ENCODE assay signal across 19 cellular contexts in genomic region chr11:122363306-122363705, GRCh38.
"Had no signal": no experiment of that assay in that cellular context is flagged by ENCODE, and none has a peak within 500 bp of the region (broad histone marks: within the 10 kb centered on the region; RNA-seq: fewer than 3 reads in every experiment).

No MANE protein-coding gene starts in this region.

- H3K9me3 ChIP-seq: pancreas had no signal

- H3K4me3 ChIP-seq: pancreas, smooth muscle cell had no signal

- H3K4me3 Mint-ChIP-seq: activated CD4-positive, alpha-beta memory T cell treated with anti-CD3 and anti-CD28 coated beads for 36 hours; activated naive CD8-positive, alpha-beta T cell treated with anti-CD3 and anti-CD28 coated beads for 36 hours; activated T-helper 17 cell treated with anti-CD3 and anti-CD28 coated beads, Interleukin-2, amount 50 U/mL, for 72 hours; immature natural killer cell; naive thymus-derived CD4-positive, alpha-beta T cell; stimulated activated effector memory CD8-positive, alpha-beta T cell treated with anti-CD3 and anti-CD28 coated beads, Interleukin-12 subunit alpha, Interleukin-12 subunit beta, amount 100 ng/mL, for 72 hours; T-helper 17 cell; WTC11 had no signal

- H3K4me1 Mint-ChIP-seq: activated naive CD8-positive, alpha-beta T cell treated with anti-CD3 and anti-CD28 coated beads for 36 hours; activated T-helper 17 cell treated with anti-CD3 and anti-CD28 coated beads, Interleukin-2, amount 50 U/mL, for 72 hours; immature natural killer cell; naive thymus-derived CD4-positive, alpha-beta T cell; stimulated activated effector memory CD8-positive, alpha-beta T cell treated with anti-CD3 and anti-CD28 coated beads, Interleukin-12 subunit alpha, Interleukin-12 subunit beta, amount 100 ng/mL, for 72 hours; T-helper 17 cell had no signal

- DNase-seq: activated CD4-positive, alpha-beta memory T cell treated with anti-CD3 and anti-CD28 coated beads for 36 hours; activated CD4-positive, alpha-beta T cell treated with anti-CD3 and anti-CD28 coated beads for 4 hours; activated naive CD4-positive, alpha-beta T cell; activated naive CD8-positive, alpha-beta T cell treated with anti-CD3 and anti-CD28 coated beads for 36 hours; activated T-cell treated with anti-CD3 and anti-CD28 coated beads, Interleukin-2, amount 50 U/mL, for 1 hour; central memory CD4-positive, alpha-beta T cell; immature natural killer cell; kidney glomerular epithelial cell; mesenchymal stem cell; naive thymus-derived CD4-positive, alpha-beta T cell; pancreas; stimulated activated CD4-positive, alpha-beta T cell treated with anti-CD3 and anti-CD28 coated beads, Interleukin-4, amount 100 ng/mL, for 24 hours; T-helper 17 cell had no signal

- H3K4me2 ChIP-seq: smooth muscle cell had no signal

- H3K36me3 ChIP-seq: pancreas had no signal

- H3K27ac ChIP-seq: pancreas had no signal

- H3K9me3 Mint-ChIP-seq: activated CD4-positive, alpha-beta memory T cell treated with anti-CD3 and anti-CD28 coated beads for 36 hours; activated naive CD8-positive, alpha-beta T cell treated with anti-CD3 and anti-CD28 coated beads for 36 hours; activated T-helper 17 cell treated with anti-CD3 and anti-CD28 coated beads, Interleukin-2, amount 50 U/mL, for 72 hours; stimulated activated effector memory CD8-positive, alpha-beta T cell treated with anti-CD3 and anti-CD28 coated beads, Interleukin-12 subunit alpha, Interleukin-12 subunit beta, amount 100 ng/mL, for 72 hours had no signal

- H3K27me3 ChIP-seq: pancreas had no signal

- H3K36me3 Mint-ChIP-seq: activated CD4-positive, alpha-beta memory T cell treated with anti-CD3 and anti-CD28 coated beads for 36 hours; activated naive CD8-positive, alpha-beta T cell treated with anti-CD3 and anti-CD28 coated beads for 36 hours; brain; immature natural killer cell; naive thymus-derived CD4-positive, alpha-beta T cell; stimulated activated effector memory CD8-positive, alpha-beta T cell treated with anti-CD3 and anti-CD28 coated beads, Interleukin-12 subunit alpha, Interleukin-12 subunit beta, amount 100 ng/mL, for 72 hours had no signal

- H3K27ac Mint-ChIP-seq: activated CD4-positive, alpha-beta memory T cell treated with anti-CD3 and anti-CD28 coated beads for 36 hours; activated naive CD8-positive, alpha-beta T cell treated with anti-CD3 and anti-CD28 coated beads for 36 hours; activated T-helper 17 cell treated with anti-CD3 and anti-CD28 coated beads, Interleukin-2, amount 50 U/mL, for 72 hours; immature natural killer cell; naive thymus-derived CD4-positive, alpha-beta T cell; stimulated activated effector memory CD8-positive, alpha-beta T cell treated with anti-CD3 and anti-CD28 coated beads, Interleukin-12 subunit alpha, Interleukin-12 subunit beta, amount 100 ng/mL, for 72 hours; T-helper 17 cell; WTC11 had no signal

- ATAC-seq: activated T-helper 17 cell treated with anti-CD3 and anti-CD28 coated beads, Interleukin-2, amount 50 U/mL, for 72 hours; naive thymus-derived CD4-positive, alpha-beta T cell; pancreas; sciatic nerve; stimulated activated effector memory CD8-positive, alpha-beta T cell treated with anti-CD3 and anti-CD28 coated beads, Interleukin-12 subunit alpha, Interleukin-12 subunit beta, amount 100 ng/mL, for 72 hours; T-helper 17 cell; WTC11 had no signal
